16 cellular contexts compared by ENCODE assay signal in the genomic region with DNA sequence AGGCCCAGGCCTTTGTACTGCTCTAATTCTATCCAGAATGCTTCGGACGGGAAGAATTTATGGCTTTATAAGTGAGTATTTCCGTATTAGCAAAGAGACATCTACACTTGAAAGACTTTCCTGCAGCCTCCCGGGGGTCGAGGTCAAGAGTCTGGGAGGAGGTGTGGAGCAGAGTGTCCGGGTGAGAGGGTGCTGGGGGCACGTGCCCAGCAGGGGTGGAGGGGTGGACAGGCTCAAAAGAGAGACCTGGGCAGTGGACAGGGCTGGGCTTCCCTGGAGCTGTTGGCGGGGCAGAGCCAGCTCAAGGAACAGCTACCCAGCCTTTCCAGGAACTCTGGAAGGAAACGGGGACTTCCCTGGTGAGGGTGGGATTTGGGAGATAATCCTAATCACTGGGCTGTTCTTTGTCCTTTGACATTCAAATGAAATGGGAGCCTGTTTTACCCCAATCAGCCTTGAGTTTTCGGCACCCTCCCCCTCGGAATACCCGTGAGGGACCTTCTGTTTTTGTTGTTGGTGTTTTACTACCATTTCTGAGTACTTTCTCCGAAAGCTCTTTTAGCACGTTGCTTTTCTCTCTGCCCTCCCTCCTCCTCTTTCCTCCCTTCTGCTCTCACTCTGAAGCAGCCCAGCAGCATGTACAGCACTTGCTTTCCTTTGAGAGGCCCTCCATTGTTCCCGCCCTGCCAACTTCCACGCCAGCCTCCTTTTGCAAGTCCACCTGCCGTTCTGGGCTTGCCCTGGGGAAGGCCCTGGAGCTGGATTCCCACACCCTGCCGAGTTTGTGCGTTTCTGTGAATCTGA.
DNase-seq lines count a peak whose midpoint lies in the region; ATAC-seq, FAIRE-seq and TF ChIP-seq lines count a peak whose summit lies in the region.
"Had no signal": no experiment of that assay in that cellular context is flagged by ENCODE, and none has a peak within 500 bp of the region (broad histone marks: within the 10 kb centered on the region; RNA-seq: fewer than 3 reads in every experiment).

No MANE protein-coding gene starts in this region.

- TF ChIP-seq CTCF in Panc1 (IDR thresholded peaks at IDR 0.05), result no peak
- no peak for TF ChIP-seq CTCF in HepG2 (CRISPR knock-in tag; IDR thresholded peaks at IDR 0.05)

- H3K4me3 ChIP-seq in Panc1 (ENCODE audit: low read depth in 2 of 2, low read length in 2 of 2), result no peak overlapping the region
- H3K4me3 ChIP-seq in HepG2 (replicated peaks in 1 of 3; ENCODE audit: insufficient read depth in 1 of 3, low read depth in 2 of 3, low read length in 3 of 3), result no peak overlapping the region
- H3K4me3 ChIP-seq: psoas muscle had no signal

- no peak for TF ChIP-seq EP300 in HepG2 (IDR thresholded peaks at IDR 0.05; ENCODE audit: low read depth in 2 of 2, low read length in 2 of 2)
- no peak for TF ChIP-seq EP300 in HepG2 (CRISPR knock-in tag; IDR thresholded peaks at IDR 0.05; ENCODE audit: borderline replicate concordance)

- H3K27ac ChIP-seq in Panc1 (ENCODE audit: low read length), result no peak overlapping the region
- H3K27ac ChIP-seq in HepG2 (ENCODE audit: extremely low read length, insufficient read depth, low read length), result no peak overlapping the region
- peak overlapping the region; percentile 74 for H3K27ac ChIP-seq in substantia nigra (ENCODE audit: low read depth, low read length, poor library complexity, severe bottlenecking)
- H3K27ac ChIP-seq: HL-60, psoas muscle had no signal

- H3K4me3 Mint-ChIP-seq in activated CD4-positive, alpha-beta T cell treated with anti-CD3 and anti-CD28 coated beads, Interleukin-2, amount 10 ng/mL, durations not matched to agents 7 days and 5 days, result no peak overlapping the region
- H3K4me3 Mint-ChIP-seq: activated CD8-positive, alpha-beta T cell treated with anti-CD3 and anti-CD28 coated beads, Interleukin-2, amount 10 ng/mL, durations not matched to agents 7 days and 5 days had no signal

- no peaks in the 10 kb centered on the region for H3K4me1 Mint-ChIP-seq in activated CD4-positive, alpha-beta T cell treated with anti-CD3 and anti-CD28 coated beads, Interleukin-2, amount 10 ng/mL, durations not matched to agents 7 days and 5 days

- FAIRE-seq in HepG2 (lab: Jason Lieb, UNC), result no peak
- FAIRE-seq: endometrium had no signal

- no peak overlapping the region for H3K27ac Mint-ChIP-seq in activated CD4-positive, alpha-beta T cell treated with anti-CD3 and anti-CD28 coated beads, Interleukin-2, amount 10 ng/mL, durations not matched to agents 7 days and 5 days
- H3K27ac Mint-ChIP-seq: activated CD8-positive, alpha-beta T cell treated with anti-CD3 and anti-CD28 coated beads, Interleukin-2, amount 10 ng/mL, durations not matched to agents 7 days and 5 days had no signal

- CTCF ChIA-PET in Panc1 (lab: Charles Lee), result no interaction called here
- CTCF ChIA-PET in HepG2 (lab: Yijun Ruan, JAX; ENCODE audit: low intra/inter-chr PET ratio, low total read pairs), result no interaction called here
- CTCF ChIA-PET in activated CD4-positive, alpha-beta T cell treated with anti-CD3 and anti-CD28 coated beads, Interleukin-2, amount 10 ng/mL, durations not matched to agents 7 days and 5 days (lab: Charles Lee), result no interaction called here

- no peaks in the 10 kb centered on the region; the same call in 1 of the 2 replicates for H3K4me1 ChIP-seq in Panc1 (ENCODE audit: control insufficient read depth, insufficient read depth, low read length)
- H3K4me1 ChIP-seq in HepG2 (ENCODE audit: insufficient read depth, low read length), result peaks cover 44% of the 10 kb centered on the region
- H3K4me1 ChIP-seq: psoas muscle had no signal

- H3K36me3 ChIP-seq in Panc1 (ENCODE audit: control insufficient read depth, insufficient read depth, low read length), result no peaks in the 10 kb centered on the region
- no peaks in the 10 kb centered on the region for H3K36me3 ChIP-seq in HepG2 (replicated peaks in 1 of 2; ENCODE audit: control insufficient read depth in 1 of 2, insufficient read depth in 2 of 2, low read length in 2 of 2)

- BruUV-seq in Panc1 (replicated peaks; lab: Mats Ljungman, UMichigan) (no TSS peak), HepG2 (replicated peaks; lab: Mats Ljungman, UMichigan) (no TSS peak)

- in situ Hi-C loops in Panc1 (cut with HindIII; ENCODE audit: low pct_unique_long_range_greater_than_20kb, low sequenced_read_pairs) (no loop called here), HepG2 (cut with HindIII; ENCODE audit: extremely low pct_ligation_motif_present, low pct_unique_long_range_greater_than_20kb) (no loop called here)

- no peak for TF ChIP-seq RAD21 in HepG2 (CRISPR knock-in tag; IDR thresholded peaks at IDR 0.05)

- POLR2A ChIA-PET in Panc1 (lab: Charles Lee) (no interaction called here), HepG2 (lab: Yijun Ruan, JAX) (no interaction called here)
- POLR2A ChIA-PET in activated CD4-positive, alpha-beta T cell treated with anti-CD3 and anti-CD28 coated beads, Interleukin-2, amount 10 ng/mL, durations not matched to agents 7 days and 5 days (lab: Charles Lee), result no interaction called here

- peak; percentile 23 for DNase-seq in DMS153 treated with DMSO at 0.1 percent for 48 hours (lab: John Stamatoyannopoulos, UW; ENCODE audit: unreplicated experiment)
- no peak for DNase-seq in DMS153 (lab: John Stamatoyannopoulos, UW)
- DNase-seq in Panc1 (ENCODE audit: low read depth, low spot score), result no peak
- no peak for DNase-seq in HepG2 (ENCODE audit: low spot score)
- DNase-seq in substantia nigra (lab: John Stamatoyannopoulos, UW), result peak in 1 of 49 donors; percentile 33
- no peak for DNase-seq in activated naive CD4-positive, alpha-beta T cell (lab: John Stamatoyannopoulos, UW)
- no peak for DNase-seq in activated CD4-positive, alpha-beta T cell treated with anti-CD3 and anti-CD28 coated beads, Interleukin-2, amount 10 ng/mL, durations not matched to agents 7 days and 5 days
- DNase-seq in DMS114 treated with DMSO at 0.1 percent for 48 hours (lab: John Stamatoyannopoulos, UW; ENCODE audit: unreplicated experiment), result no peak
- DNase-seq: 8988T; activated CD8-positive, alpha-beta T cell treated with anti-CD3 and anti-CD28 coated beads, Interleukin-2, amount 10 ng/mL, durations not matched to agents 7 days and 5 days; HCEC 1CT; NCI-H146; psoas muscle had no signal

- no peak overlapping the region for H2AFZ ChIP-seq in HepG2 (ENCODE audit: low read length)

- no peak overlapping the region for H3K9ac ChIP-seq in HepG2 (ENCODE audit: insufficient read depth, low read depth, low read length)

- TF ChIP-seq POLR2A in HepG2 (IDR thresholded peaks at IDR 0.05; ENCODE audit: insufficient read depth in 1 of 2, low read depth in 2 of 2, low read length in 2 of 2), result no peak

- peaks cover 29% of the 10 kb centered on the region for H3K79me2 ChIP-seq in HepG2 (ENCODE audit: insufficient read depth, low read length)

- ATAC-seq in Panc1 (peak; percentile 51; the same call in 1 of the 2 replicates), HepG2 (peak; percentile 7; the same call in 1 of the 3 replicates)
- ATAC-seq: activated CD8-positive, alpha-beta T cell treated with anti-CD3 and anti-CD28 coated beads, Interleukin-2, amount 10 ng/mL, durations not matched to agents 7 days and 5 days; psoas muscle; SK-N-SH treated with all-trans-retinoic acid at 6 μM for 48 hours had no signal

- H3K9me3 ChIP-seq in Panc1 (ENCODE audit: control insufficient read depth, insufficient read depth, low read depth, low read length) (no peaks in the 10 kb centered on the region), HepG2 (ENCODE audit: low read length) (no peaks in the 10 kb centered on the region)
- H3K9me3 ChIP-seq: psoas muscle had no signal

- H3K9me3 Mint-ChIP-seq in activated CD4-positive, alpha-beta T cell treated with anti-CD3 and anti-CD28 coated beads, Interleukin-2, amount 10 ng/mL, durations not matched to agents 7 days and 5 days, result no peaks in the 10 kb centered on the region

- peaks cover 56% of the 10 kb centered on the region for H4K20me1 ChIP-seq in HepG2 (ENCODE audit: insufficient read depth, low read length)

- 63% methylated on average over 19 of the region's 19 CpGs for WGBS in HepG2 (ENCODE audit: low lambda C conversion rate)

- intact Hi-C loops in Panc1 (cut with micrococcal nuclease; ENCODE audit: unreplicated experiment) (no loop called here), HepG2 (cut with micrococcal nuclease; ENCODE audit: unreplicated experiment) (no loop called here)

- H3K27me3 Mint-ChIP-seq in activated CD4-positive, alpha-beta T cell treated with anti-CD3 and anti-CD28 coated beads, Interleukin-2, amount 10 ng/mL, durations not matched to agents 7 days and 5 days, result peaks cover 38% of the 10 kb centered on the region

- H3K4me2 ChIP-seq in HepG2 (ENCODE audit: low read depth, low read length), result no peak overlapping the region

- no peaks in the 10 kb centered on the region for H3K36me3 Mint-ChIP-seq in activated CD4-positive, alpha-beta T cell treated with anti-CD3 and anti-CD28 coated beads, Interleukin-2, amount 10 ng/mL, durations not matched to agents 7 days and 5 days (ENCODE audit: low read depth)

- H3K27me3 ChIP-seq in Panc1 (ENCODE audit: control insufficient read depth, insufficient read depth, low read length) (no peaks in the 10 kb centered on the region), HepG2 (ENCODE audit: control insufficient read depth in 1 of 2, insufficient read depth in 2 of 2, low read length in 2 of 2) (no peaks in the 10 kb centered on the region)

TF ChIP-seq in HepG2, 621 proteins besides CTCF, POLR2A, EP300 and RAD21 (continues in another document):
- TF ChIP-seq, protein P1, sequence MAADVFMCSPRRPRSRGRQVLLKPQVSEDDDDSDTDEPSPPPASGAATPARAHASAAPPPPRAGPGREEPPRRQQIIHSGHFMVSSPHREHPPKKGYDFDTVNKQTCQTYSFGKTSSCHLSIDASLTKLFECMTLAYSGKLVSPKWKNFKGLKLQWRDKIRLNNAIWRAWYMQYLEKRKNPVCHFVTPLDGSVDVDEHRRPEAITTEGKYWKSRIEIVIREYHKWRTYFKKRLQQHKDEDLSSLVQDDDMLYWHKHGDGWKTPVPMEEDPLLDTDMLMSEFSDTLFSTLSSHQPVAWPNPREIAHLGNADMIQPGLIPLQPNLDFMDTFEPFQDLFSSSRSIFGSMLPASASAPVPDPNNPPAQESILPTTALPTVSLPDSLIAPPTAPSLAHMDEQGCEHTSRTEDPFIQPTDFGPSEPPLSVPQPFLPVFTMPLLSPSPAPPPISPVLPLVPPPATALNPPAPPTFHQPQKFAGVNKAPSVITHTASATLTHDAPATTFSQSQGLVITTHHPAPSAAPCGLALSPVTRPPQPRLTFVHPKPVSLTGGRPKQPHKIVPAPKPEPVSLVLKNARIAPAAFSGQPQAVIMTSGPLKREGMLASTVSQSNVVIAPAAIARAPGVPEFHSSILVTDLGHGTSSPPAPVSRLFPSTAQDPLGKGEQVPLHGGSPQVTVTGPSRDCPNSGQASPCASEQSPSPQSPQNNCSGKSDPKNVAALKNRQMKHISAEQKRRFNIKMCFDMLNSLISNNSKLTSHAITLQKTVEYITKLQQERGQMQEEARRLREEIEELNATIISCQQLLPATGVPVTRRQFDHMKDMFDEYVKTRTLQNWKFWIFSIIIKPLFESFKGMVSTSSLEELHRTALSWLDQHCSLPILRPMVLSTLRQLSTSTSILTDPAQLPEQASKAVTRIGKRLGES (CRISPR knock-in tag; IDR thresholded peaks at IDR 0.05; ENCODE audit: borderline replicate concordance), result no peak
- TF ChIP-seq ZNF317 (CRISPR knock-in tag; IDR thresholded peaks at IDR 0.05), result no peak
